In genomic region chr20:23683807-23684206, GRCh38 we compare ENCODE assay signal across 33 cellular contexts. TPM values are rescaled to one million over a fixed set of nuclear protein-coding genes. Genes with fewer than 3 reads are reported as not detected.
"Had no signal": no experiment of that assay in that cellular context is flagged by ENCODE, and none has a peak within 500 bp of the region (broad histone marks: within the 10 kb centered on the region; RNA-seq: fewer than 3 reads in every experiment).

No MANE protein-coding gene starts in this region.

- H3K36me3 ChIP-seq: ascending aorta, cardiac muscle cell had no signal

- H3K27me3 ChIP-seq: ascending aorta, cardiac muscle cell had no signal

- H3K4me1 ChIP-seq: ascending aorta had no signal

- H3K27ac ChIP-seq: ascending aorta, cardiac muscle cell, VCaP had no signal

- DNase-seq: activated B cell treated with CpG ODN at 0.5 μM for 24 hours; activated CD4-positive, alpha-beta memory T cell treated with anti-CD3 and anti-CD28 coated beads for 36 hours; activated CD4-positive, alpha-beta T cell treated with anti-CD3 and anti-CD28 coated beads for 4 hours; activated CD4-positive, alpha-beta T cell treated with anti-CD3 and anti-CD28 coated beads, Interleukin-2, amount 50 U/mL, for 1 hour; activated CD4-positive, alpha-beta T cell treated with anti-CD3 and anti-CD28 coated beads, Interleukin-2, amount 50 U/mL, for 4 hours; activated CD4-positive, CD25-positive, alpha-beta regulatory T cell treated with anti-CD3 and anti-CD28 coated beads, Interleukin-2, amount 50 U/mL, for 72 hours; activated CD8-positive, alpha-beta memory T cell treated with anti-CD3 and anti-CD28 coated beads, Interleukin-2, amount 50 U/mL, for 4 hours; activated CD8-positive, alpha-beta T cell treated with anti-CD3 and anti-CD28 coated beads for 36 hours; activated effector memory CD4-positive, alpha-beta T cell treated with anti-CD3 and anti-CD28 coated beads, Interleukin-2, amount 50 U/mL, for 16 hours; activated gamma-delta T cell treated with Interleukin-2 at 50 U/mL for 16 hours; activated naive CD4-positive, alpha-beta T cell; activated naive CD4-positive, alpha-beta T cell treated with anti-CD3 and anti-CD28 coated beads for 36 hours; activated naive CD8-positive, alpha-beta T cell treated with anti-CD3 and anti-CD28 coated beads, Interleukin-2, amount 10 ng/mL, durations not matched to agents 7 days and 5 days; activated naive CD8-positive, alpha-beta T cell treated with anti-CD3 and anti-CD28 coated beads, Interleukin-2, amount 50 U/mL, for 24 hours; activated T-cell treated with anti-CD3 and anti-CD28 coated beads for 4 hours; activated T-cell treated with anti-CD3 and anti-CD28 coated beads, Interleukin-2, amount 50 U/mL, for 1 hour; activated T-cell treated with anti-CD3 and anti-CD28 coated beads, Interleukin-2, amount 50 U/mL, for 4 hours; activated T-cell treated with anti-CD3 and anti-CD28 coated beads, Interleukin-2, amount 50 U/mL, for 72 hours; amygdala; anterior cingulate cortex; central memory CD4-positive, alpha-beta T cell; SW 1271; T-helper 1 cell; T-helper 2 cell; T-helper 9 cell had no signal

- H3K9me3 ChIP-seq: ascending aorta had no signal

- H3K4me3 ChIP-seq: ascending aorta, cardiac muscle cell had no signal

RNA-seq across cellular contexts. Expression of gene CST4, which starts 5.0 kb away (rescaled TPM):
- total RNA-seq: activated B cell treated with CpG ODN at 0.5 μM for 24 hours; activated CD4-positive, alpha-beta memory T cell treated with anti-CD3 and anti-CD28 coated beads for 36 hours; activated CD4-positive, alpha-beta T cell treated with anti-CD3 and anti-CD28 coated beads, Interleukin-2, amount 10 ng/mL, durations not matched to agents 24 days and 14 days; activated CD8-positive, alpha-beta memory T cell treated with anti-CD3 and anti-CD28 coated beads for 36 hours; activated CD8-positive, alpha-beta T cell treated with anti-CD3 and anti-CD28 coated beads for 36 hours; activated naive CD4-positive, alpha-beta T cell treated with anti-CD3 and anti-CD28 coated beads for 36 hours; activated naive CD8-positive, alpha-beta T cell treated with anti-CD3 and anti-CD28 coated beads, Interleukin-2, amount 10 ng/mL, durations not matched to agents 7 days and 5 days; activated T-cell treated with anti-CD3 and anti-CD28 coated beads, Interleukin-2, amount 50 U/mL, for 4 hours; activated T-cell treated with anti-CD3 and anti-CD28 coated beads, Interleukin-2, amount 50 U/mL, for 72 hours; activated T-helper 1 cell treated with anti-CD3 and anti-CD28 coated beads, Interleukin-12 subunit alpha, Interleukin-12 subunit beta, Interleukin-2, Interleukin-4 antibody, amounts not matched to agents 30 ng/mL and 10 ng/mL and 1 ng/mL, durations not matched to agents 14 hours and 24 hours and 36 hours; activated T-helper 17 cell treated with anti-CD3 and anti-CD28 coated beads, Interleukin-2, amount 50 U/mL, for 72 hours; ascending aorta; bronchial epithelial cell; cardiac muscle cell had no signal

RNA-seq across cellular contexts. Expression of gene CST3, which starts 46.1 kb away (rescaled TPM):
- total RNA-seq: activated B cell treated with CpG ODN at 0.5 μM for 24 hours; activated T-helper 17 cell treated with anti-CD3 and anti-CD28 coated beads, Interleukin-2, amount 50 U/mL, for 72 hours had no signal
